Comparison of ENCODE assay signal across 1 cellular context in the genomic region with DNA sequence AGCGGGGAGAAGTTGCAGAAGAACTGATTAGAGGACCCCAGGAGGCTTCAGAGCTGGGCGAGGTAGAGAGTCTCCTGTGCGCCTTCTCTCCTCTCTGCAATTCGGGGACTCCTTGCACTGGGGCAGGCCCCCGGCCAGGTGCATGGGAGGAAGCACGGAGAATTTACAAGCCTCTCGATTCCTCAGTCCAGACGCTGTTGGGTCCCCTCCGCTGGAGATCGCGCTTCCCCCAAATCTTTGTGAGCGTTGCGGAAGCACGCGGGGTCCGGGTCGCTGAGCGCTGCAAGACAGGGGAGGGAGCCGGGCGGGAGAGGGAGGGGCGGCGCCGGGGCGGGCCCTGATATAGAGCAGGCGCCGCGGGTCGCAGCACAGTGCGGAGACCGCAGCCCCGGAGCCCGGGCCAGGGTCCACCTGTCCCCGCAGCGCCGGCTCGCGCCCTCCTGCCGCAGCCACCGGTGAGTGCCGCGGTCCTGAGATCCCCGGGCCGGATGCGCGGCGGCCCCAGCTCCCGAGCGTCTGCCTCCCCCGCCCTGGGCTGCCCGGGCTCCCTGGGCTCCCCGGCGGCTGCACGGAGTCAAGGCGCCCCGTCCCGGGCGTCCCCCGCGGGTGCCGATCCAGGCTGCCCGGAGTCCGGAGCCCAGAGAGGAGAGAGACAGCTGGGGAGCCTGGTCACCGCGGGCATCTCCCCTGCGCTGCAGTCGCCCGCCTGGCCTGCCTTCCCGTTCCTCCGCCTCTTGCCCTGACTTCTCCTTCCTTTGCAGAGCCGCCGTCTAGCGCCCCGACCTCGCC.
TF ChIP-seq lines count a peak whose summit lies in the region.

TSS of gene PLAU (plus strand) at position 369 of the 789 bp plus-strand sequence. CDS start 424 bp downstream, outside the sequence.

TF ChIP-seq in SK-N-SH, 30 proteins besides CTCF, POLR2A, EP300 and RAD21 (continued from another document):
- TF ChIP-seq POLR2AphosphoS5 (IDR thresholded peaks at IDR 0.05; ENCODE audit: low read depth, low read length) (peak; percentile 72; the same call in 1 of the 2 replicates), TEAD4 (IDR thresholded peaks at IDR 0.05; ENCODE audit: borderline replicate concordance, insufficient read depth) (no peak), SIN3A (IDR thresholded peaks at IDR 0.05; ENCODE audit: borderline replicate concordance, low read depth, low read length) (no peak), JUND (IDR thresholded peaks at IDR 0.05) (no peak), ZBTB33 (IDR thresholded peaks at IDR 0.05; ENCODE audit: borderline replicate concordance, low read depth) (no peak), GABPA (IDR thresholded peaks at IDR 0.05; ENCODE audit: low read depth) (no peak), NRF1 (IDR thresholded peaks at IDR 0.05; ENCODE audit: low read depth, low read length) (no peak), IRF3 (IDR thresholded peaks at IDR 0.05; ENCODE audit: low read depth, low read length) (no peak), YY1 (IDR thresholded peaks at IDR 0.05; ENCODE audit: low read depth) (0 out of 2 replicates have a peak, but pooled peaks have one; percentile 12), MAX (IDR thresholded peaks at IDR 0.05; ENCODE audit: low read depth) (no peak), ELF1 (IDR thresholded peaks at IDR 0.05) (no peak), RFX5 (IDR thresholded peaks at IDR 0.05; ENCODE audit: low read length) (no peak), GATA2 (CRISPR knock-in tag; IDR thresholded peaks at IDR 0.05) (no peak), FOXM1 (IDR thresholded peaks at IDR 0.05; ENCODE audit: low read depth) (no peak), MEF2A (IDR thresholded peaks at IDR 0.05; ENCODE audit: borderline replicate concordance, low read depth) (no peak), NFIC (IDR thresholded peaks at IDR 0.05; ENCODE audit: borderline replicate concordance) (no peak), USF1 (IDR thresholded peaks at IDR 0.05; ENCODE audit: borderline replicate concordance, low read depth) (no peak), FOXJ3 (CRISPR knock-in tag; IDR thresholded peaks at IDR 0.05) (no peak), FOSL2 (IDR thresholded peaks at IDR 0.05; ENCODE audit: borderline replicate concordance, low read depth) (no peak), CHD2 (IDR thresholded peaks at IDR 0.05; ENCODE audit: low read length, partially characterized antibody) (no peak), RCOR1 (IDR thresholded peaks at IDR 0.05; ENCODE audit: low read length) (no peak), RXRA (IDR thresholded peaks at IDR 0.05; ENCODE audit: borderline replicate concordance, low read depth) (no peak)
- TF ChIP-seq, protein P1, sequence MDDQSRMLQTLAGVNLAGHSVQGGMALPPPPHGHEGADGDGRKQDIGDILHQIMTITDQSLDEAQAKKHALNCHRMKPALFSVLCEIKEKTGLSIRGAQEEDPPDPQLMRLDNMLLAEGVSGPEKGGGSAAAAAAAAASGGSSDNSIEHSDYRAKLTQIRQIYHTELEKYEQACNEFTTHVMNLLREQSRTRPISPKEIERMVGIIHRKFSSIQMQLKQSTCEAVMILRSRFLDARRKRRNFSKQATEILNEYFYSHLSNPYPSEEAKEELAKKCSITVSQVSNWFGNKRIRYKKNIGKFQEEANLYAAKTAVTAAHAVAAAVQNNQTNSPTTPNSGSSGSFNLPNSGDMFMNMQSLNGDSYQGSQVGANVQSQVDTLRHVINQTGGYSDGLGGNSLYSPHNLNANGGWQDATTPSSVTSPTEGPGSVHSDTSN (IDR thresholded peaks at IDR 0.05): 0 out of 2 replicates have a peak, but pooled peaks have one; percentile 5
- TF ChIP-seq, protein P2, sequence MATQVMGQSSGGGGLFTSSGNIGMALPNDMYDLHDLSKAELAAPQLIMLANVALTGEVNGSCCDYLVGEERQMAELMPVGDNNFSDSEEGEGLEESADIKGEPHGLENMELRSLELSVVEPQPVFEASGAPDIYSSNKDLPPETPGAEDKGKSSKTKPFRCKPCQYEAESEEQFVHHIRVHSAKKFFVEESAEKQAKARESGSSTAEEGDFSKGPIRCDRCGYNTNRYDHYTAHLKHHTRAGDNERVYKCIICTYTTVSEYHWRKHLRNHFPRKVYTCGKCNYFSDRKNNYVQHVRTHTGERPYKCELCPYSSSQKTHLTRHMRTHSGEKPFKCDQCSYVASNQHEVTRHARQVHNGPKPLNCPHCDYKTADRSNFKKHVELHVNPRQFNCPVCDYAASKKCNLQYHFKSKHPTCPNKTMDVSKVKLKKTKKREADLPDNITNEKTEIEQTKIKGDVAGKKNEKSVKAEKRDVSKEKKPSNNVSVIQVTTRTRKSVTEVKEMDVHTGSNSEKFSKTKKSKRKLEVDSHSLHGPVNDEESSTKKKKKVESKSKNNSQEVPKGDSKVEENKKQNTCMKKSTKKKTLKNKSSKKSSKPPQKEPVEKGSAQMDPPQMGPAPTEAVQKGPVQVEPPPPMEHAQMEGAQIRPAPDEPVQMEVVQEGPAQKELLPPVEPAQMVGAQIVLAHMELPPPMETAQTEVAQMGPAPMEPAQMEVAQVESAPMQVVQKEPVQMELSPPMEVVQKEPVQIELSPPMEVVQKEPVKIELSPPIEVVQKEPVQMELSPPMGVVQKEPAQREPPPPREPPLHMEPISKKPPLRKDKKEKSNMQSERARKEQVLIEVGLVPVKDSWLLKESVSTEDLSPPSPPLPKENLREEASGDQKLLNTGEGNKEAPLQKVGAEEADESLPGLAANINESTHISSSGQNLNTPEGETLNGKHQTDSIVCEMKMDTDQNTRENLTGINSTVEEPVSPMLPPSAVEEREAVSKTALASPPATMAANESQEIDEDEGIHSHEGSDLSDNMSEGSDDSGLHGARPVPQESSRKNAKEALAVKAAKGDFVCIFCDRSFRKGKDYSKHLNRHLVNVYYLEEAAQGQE (IDR thresholded peaks at IDR 0.05; ENCODE audit: low read depth, low read length): no peak
